1 cellular context compared by ENCODE assay signal in the genomic region with DNA sequence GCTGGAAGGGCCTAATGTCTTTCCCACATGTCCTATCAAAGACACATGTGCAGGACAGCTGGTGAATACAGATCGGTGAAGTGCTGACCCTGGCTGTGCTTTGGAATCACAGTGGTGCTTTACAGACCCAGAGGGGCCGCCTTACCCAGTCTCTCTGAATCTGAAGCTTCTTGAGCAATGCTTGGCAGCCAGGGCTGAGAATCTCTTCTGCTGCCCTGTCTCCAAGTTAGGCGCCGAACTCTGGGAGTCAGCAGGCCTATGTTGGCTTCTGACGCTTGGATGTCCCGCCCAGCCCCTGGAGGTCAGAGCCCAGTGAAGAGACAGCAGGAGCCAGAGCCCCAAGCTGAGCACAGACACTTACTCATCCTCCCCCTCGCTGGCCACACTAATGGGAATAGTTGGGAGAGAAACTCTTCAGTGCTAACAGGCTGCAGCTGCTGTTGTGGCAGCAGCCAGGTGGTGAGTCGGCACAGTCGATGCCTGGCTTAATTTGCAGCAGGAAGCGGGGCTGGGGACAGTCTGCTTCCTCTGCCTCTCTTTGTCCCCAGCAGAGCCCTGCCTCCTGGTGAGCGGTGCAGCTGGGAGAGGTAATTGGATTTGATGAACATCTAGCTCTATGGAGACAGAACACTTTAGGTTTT.
TF ChIP-seq lines count a peak whose summit lies in the region.

No MANE protein-coding gene starts in this region.

TF ChIP-seq in K562, 482 proteins besides CTCF, POLR2A, EP300 and RAD21 (continued from another document):
- TF ChIP-seq, protein P1, sequence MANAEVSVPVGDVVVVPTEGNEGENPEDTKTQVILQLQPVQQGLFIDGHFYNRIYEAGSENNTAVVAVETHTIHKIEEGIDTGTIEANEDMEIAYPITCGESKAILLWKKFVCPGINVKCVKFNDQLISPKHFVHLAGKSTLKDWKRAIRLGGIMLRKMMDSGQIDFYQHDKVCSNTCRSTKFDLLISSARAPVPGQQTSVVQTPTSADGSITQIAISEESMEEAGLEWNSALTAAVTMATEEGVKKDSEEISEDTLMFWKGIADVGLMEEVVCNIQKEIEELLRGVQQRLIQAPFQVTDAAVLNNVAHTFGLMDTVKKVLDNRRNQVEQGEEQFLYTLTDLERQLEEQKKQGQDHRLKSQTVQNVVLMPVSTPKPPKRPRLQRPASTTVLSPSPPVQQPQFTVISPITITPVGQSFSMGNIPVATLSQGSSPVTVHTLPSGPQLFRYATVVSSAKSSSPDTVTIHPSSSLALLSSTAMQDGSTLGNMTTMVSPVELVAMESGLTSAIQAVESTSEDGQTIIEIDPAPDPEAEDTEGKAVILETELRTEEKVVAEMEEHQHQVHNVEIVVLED (CRISPR knock-in tag; IDR thresholded peaks at IDR 0.05): no peak
- TF ChIP-seq, protein P2, sequence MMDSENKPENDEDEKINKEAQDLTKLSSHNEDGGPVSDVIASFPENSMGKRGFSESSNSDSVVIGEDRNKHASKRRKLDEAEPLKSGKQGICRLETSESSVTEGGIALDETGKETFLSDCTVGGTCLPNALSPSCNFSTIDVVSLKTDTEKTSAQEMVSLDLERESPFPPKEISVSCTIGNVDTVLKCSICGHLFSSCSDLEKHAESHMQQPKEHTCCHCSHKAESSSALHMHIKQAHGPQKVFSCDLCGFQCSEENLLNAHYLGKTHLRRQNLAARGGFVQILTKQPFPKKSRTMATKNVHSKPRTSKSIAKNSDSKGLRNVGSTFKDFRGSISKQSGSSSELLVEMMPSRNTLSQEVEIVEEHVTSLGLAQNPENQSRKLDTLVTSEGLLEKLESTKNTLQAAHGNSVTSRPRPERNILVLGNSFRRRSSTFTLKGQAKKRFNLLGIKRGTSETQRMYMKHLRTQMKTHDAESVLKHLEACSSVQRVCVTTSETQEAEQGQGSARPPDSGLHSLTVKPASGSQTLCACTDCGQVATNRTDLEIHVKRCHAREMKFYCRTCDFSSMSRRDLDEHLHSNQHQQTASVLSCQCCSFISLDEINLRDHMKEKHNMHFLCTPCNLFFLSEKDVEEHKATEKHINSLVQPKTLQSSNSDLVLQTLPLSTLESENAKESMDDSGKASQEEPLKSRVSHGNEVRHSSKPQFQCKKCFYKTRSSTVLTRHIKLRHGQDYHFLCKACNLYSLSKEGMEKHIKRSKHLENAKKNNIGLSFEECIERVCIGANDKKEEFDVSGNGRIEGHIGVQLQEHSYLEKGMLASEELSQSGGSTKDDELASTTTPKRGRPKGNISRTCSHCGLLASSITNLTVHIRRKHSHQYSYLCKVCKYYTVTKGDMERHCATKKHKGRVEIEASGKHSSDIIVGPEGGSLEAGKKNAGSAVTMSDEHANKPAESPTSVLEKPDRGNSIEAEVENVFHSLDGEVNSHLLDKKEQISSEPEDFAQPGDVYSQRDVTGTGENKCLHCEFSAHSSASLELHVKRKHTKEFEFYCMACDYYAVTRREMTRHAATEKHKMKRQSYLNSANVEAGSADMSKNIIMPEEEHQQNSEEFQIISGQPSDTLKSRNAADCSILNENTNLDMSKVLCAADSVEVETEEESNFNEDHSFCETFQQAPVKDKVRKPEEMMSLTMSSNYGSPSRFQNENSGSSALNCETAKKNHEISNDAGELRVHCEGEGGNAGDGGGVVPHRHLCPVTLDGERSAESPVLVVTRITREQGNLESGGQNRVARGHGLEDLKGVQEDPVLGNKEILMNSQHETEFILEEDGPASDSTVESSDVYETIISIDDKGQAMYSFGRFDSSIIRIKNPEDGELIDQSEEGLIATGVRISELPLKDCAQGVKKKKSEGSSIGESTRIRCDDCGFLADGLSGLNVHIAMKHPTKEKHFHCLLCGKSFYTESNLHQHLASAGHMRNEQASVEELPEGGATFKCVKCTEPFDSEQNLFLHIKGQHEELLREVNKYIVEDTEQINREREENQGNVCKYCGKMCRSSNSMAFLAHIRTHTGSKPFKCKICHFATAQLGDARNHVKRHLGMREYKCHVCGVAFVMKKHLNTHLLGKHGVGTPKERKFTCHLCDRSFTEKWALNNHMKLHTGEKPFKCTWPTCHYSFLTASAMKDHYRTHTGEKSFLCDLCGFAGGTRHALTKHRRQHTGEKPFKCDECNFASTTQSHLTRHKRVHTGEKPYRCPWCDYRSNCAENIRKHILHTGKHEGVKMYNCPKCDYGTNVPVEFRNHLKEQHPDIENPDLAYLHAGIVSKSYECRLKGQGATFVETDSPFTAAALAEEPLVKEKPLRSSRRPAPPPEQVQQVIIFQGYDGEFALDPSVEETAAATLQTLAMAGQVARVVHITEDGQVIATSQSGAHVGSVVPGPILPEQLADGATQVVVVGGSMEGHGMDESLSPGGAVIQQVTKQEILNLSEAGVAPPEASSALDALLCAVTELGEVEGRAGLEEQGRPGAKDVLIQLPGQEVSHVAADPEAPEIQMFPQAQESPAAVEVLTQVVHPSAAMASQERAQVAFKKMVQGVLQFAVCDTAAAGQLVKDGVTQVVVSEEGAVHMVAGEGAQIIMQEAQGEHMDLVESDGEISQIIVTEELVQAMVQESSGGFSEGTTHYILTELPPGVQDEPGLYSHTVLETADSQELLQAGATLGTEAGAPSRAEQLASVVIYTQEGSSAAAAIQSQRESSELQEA (IDR thresholded peaks at IDR 0.05; ENCODE audit: low read depth): no peak
- TF ChIP-seq SREBF2 (CRISPR knock-in tag; IDR thresholded peaks at IDR 0.05) (no peak), BRD4 (IDR thresholded peaks at IDR 0.05) (no peak), THRAP3 (IDR thresholded peaks at IDR 0.05; ENCODE audit: borderline replicate concordance) (no peak), ELF2 (CRISPR knock-in tag; IDR thresholded peaks at IDR 0.05) (no peak), ATF7 (IDR thresholded peaks at IDR 0.05) (no peak), KLF1 (tag; IDR thresholded peaks at IDR 0.05) (no peak), FOXM1 (IDR thresholded peaks at IDR 0.05; ENCODE audit: low read depth) (no peak), FOXM1 (CRISPR knock-in tag; IDR thresholded peaks at IDR 0.05; ENCODE audit: low read depth) (no peak)
- TF ChIP-seq, protein P3, sequence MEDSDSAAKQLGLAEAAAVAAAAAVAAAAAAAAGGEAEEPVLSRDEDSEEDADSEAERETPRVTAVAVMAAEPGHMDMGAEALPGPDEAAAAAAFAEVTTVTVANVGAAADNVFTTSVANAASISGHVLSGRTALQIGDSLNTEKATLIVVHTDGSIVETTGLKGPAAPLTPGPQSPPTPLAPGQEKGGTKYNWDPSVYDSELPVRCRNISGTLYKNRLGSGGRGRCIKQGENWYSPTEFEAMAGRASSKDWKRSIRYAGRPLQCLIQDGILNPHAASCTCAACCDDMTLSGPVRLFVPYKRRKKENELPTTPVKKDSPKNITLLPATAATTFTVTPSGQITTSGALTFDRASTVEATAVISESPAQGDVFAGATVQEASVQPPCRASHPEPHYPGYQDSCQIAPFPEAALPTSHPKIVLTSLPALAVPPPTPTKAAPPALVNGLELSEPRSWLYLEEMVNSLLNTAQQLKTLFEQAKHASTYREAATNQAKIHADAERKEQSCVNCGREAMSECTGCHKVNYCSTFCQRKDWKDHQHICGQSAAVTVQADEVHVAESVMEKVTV (CRISPR knock-in tag; IDR thresholded peaks at IDR 0.05): no peak
- TF ChIP-seq, protein P4, sequence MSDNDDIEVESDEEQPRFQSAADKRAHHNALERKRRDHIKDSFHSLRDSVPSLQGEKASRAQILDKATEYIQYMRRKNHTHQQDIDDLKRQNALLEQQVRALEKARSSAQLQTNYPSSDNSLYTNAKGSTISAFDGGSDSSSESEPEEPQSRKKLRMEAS (CRISPR knock-in tag; IDR thresholded peaks at IDR 0.05): no peak
- TF ChIP-seq, protein P5, sequence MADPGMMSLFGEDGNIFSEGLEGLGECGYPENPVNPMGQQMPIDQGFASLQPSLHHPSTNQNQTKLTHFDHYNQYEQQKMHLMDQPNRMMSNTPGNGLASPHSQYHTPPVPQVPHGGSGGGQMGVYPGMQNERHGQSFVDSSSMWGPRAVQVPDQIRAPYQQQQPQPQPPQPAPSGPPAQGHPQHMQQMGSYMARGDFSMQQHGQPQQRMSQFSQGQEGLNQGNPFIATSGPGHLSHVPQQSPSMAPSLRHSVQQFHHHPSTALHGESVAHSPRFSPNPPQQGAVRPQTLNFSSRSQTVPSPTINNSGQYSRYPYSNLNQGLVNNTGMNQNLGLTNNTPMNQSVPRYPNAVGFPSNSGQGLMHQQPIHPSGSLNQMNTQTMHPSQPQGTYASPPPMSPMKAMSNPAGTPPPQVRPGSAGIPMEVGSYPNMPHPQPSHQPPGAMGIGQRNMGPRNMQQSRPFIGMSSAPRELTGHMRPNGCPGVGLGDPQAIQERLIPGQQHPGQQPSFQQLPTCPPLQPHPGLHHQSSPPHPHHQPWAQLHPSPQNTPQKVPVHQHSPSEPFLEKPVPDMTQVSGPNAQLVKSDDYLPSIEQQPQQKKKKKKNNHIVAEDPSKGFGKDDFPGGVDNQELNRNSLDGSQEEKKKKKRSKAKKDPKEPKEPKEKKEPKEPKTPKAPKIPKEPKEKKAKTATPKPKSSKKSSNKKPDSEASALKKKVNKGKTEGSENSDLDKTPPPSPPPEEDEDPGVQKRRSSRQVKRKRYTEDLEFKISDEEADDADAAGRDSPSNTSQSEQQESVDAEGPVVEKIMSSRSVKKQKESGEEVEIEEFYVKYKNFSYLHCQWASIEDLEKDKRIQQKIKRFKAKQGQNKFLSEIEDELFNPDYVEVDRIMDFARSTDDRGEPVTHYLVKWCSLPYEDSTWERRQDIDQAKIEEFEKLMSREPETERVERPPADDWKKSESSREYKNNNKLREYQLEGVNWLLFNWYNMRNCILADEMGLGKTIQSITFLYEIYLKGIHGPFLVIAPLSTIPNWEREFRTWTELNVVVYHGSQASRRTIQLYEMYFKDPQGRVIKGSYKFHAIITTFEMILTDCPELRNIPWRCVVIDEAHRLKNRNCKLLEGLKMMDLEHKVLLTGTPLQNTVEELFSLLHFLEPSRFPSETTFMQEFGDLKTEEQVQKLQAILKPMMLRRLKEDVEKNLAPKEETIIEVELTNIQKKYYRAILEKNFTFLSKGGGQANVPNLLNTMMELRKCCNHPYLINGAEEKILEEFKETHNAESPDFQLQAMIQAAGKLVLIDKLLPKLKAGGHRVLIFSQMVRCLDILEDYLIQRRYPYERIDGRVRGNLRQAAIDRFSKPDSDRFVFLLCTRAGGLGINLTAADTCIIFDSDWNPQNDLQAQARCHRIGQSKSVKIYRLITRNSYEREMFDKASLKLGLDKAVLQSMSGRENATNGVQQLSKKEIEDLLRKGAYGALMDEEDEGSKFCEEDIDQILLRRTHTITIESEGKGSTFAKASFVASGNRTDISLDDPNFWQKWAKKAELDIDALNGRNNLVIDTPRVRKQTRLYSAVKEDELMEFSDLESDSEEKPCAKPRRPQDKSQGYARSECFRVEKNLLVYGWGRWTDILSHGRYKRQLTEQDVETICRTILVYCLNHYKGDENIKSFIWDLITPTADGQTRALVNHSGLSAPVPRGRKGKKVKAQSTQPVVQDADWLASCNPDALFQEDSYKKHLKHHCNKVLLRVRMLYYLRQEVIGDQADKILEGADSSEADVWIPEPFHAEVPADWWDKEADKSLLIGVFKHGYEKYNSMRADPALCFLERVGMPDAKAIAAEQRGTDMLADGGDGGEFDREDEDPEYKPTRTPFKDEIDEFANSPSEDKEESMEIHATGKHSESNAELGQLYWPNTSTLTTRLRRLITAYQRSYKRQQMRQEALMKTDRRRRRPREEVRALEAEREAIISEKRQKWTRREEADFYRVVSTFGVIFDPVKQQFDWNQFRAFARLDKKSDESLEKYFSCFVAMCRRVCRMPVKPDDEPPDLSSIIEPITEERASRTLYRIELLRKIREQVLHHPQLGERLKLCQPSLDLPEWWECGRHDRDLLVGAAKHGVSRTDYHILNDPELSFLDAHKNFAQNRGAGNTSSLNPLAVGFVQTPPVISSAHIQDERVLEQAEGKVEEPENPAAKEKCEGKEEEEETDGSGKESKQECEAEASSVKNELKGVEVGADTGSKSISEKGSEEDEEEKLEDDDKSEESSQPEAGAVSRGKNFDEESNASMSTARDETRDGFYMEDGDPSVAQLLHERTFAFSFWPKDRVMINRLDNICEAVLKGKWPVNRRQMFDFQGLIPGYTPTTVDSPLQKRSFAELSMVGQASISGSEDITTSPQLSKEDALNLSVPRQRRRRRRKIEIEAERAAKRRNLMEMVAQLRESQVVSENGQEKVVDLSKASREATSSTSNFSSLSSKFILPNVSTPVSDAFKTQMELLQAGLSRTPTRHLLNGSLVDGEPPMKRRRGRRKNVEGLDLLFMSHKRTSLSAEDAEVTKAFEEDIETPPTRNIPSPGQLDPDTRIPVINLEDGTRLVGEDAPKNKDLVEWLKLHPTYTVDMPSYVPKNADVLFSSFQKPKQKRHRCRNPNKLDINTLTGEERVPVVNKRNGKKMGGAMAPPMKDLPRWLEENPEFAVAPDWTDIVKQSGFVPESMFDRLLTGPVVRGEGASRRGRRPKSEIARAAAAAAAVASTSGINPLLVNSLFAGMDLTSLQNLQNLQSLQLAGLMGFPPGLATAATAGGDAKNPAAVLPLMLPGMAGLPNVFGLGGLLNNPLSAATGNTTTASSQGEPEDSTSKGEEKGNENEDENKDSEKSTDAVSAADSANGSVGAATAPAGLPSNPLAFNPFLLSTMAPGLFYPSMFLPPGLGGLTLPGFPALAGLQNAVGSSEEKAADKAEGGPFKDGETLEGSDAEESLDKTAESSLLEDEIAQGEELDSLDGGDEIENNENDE (IDR thresholded peaks at IDR 0.05; ENCODE audit: low read depth, low read length): no peak
- TF ChIP-seq, protein P6, sequence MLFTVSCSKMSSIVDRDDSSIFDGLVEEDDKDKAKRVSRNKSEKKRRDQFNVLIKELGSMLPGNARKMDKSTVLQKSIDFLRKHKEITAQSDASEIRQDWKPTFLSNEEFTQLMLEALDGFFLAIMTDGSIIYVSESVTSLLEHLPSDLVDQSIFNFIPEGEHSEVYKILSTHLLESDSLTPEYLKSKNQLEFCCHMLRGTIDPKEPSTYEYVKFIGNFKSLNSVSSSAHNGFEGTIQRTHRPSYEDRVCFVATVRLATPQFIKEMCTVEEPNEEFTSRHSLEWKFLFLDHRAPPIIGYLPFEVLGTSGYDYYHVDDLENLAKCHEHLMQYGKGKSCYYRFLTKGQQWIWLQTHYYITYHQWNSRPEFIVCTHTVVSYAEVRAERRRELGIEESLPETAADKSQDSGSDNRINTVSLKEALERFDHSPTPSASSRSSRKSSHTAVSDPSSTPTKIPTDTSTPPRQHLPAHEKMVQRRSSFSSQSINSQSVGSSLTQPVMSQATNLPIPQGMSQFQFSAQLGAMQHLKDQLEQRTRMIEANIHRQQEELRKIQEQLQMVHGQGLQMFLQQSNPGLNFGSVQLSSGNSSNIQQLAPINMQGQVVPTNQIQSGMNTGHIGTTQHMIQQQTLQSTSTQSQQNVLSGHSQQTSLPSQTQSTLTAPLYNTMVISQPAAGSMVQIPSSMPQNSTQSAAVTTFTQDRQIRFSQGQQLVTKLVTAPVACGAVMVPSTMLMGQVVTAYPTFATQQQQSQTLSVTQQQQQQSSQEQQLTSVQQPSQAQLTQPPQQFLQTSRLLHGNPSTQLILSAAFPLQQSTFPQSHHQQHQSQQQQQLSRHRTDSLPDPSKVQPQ (CRISPR knock-in tag; IDR thresholded peaks at IDR 0.05; ENCODE audit: borderline replicate concordance): no peak
